Comparison of ENCODE assay signal across 12 cellular contexts in the genomic region with DNA sequence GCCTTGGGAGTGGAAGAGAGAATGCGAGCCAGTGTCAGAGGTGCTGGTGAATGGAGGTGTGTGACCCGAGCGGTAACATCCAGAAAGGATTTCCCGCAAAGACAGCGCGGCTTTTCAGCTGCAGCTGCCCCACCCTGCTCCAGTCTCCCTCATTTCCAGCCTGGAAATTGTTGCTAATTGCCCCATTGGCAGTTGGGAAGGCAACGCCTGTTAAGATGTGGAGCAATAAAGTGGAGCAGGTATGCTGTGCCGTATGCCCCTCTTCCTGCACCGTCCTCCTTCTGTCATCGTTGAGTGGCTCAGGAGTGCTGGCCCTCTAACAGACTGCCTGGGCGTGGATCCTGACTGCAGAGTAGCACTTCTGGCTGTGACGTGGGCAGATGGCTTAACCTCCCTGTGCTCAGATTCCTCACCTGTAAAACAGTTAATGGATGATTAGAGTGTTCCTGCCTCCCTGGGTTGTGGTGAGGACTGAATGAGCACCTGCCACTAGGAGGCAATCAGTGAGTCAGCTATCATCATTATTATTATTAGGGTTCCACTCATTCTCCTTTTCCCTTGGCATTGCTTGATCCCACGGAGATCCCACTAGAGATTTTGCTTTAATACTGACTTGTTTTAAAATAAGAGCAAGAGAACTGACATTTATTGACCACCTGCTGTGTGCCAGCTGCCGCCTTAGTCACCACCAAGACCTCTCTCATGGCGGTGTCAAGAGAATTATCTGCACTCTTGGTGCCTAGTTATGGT. TPM values are rescaled to one million over a fixed set of nuclear protein-coding genes. Genes with fewer than 3 reads are reported as not detected.
DNase-seq lines count a peak whose midpoint lies in the region; ATAC-seq and TF ChIP-seq lines count a peak whose summit lies in the region.
"Had no signal": no experiment of that assay in that cellular context is flagged by ENCODE, and none has a peak within 500 bp of the region (broad histone marks: within the 10 kb centered on the region; RNA-seq: fewer than 3 reads in every experiment).

No MANE protein-coding gene starts in this region.

- peaks cover 15 to 18% of the 10 kb centered on the region in 2 donors for H3K4me1 ChIP-seq in lung (ENCODE audit: control insufficient read depth in 2 of 2, insufficient read depth in 2 of 2, low read length in 2 of 2)

- 88 to 90% methylated on average over 15 of the region's 15 CpGs for WGBS in lung, 2 donors

- TF ChIP-seq CTCF in Calu3 (IDR thresholded peaks at IDR 0.05; ENCODE audit: unreplicated experiment) = no peak
- no peak for TF ChIP-seq CTCF in lung (IDR thresholded peaks at IDR 0.05; ENCODE audit: control extremely low read depth, extremely low read depth)

- DNase-seq in Calu3 (peak; percentile 13), NCI-H187 (lab: John Stamatoyannopoulos, UW) (peak; percentile 83 to 92), lung (ENCODE audit: low spot score) (peak; percentile 55), GM19240 (ENCODE audit: insufficient read length, low spot score) (no peak), T-helper 2 cell (no peak), SHP77 treated with DMSO at 0.1 percent for 48 hours (lab: John Stamatoyannopoulos, UW) (no peak)
- no peak for DNase-seq in activated CD4-positive, alpha-beta T cell treated with anti-CD3 and anti-CD28 coated beads, Interleukin-2, amount 50 U/mL, for 1 hour
- DNase-seq: NCI-H526 treated with DMSO at 0.1 percent for 48 hours, testis had no signal

- peaks cover 22% of the 10 kb centered on the region for H3K4me1 Mint-ChIP-seq in Calu3 (ENCODE audit: low read depth, unreplicated experiment)

- H3K27me3 ChIP-seq in lung (ENCODE audit: control insufficient read depth, insufficient read depth) = no peaks in the 10 kb centered on the region
- H3K27me3 ChIP-seq: testis had no signal

- ATAC-seq in lung (ENCODE audit: insufficient read depth, low FRiP score) = peak; percentile 49

- peaks cover 14% of the 10 kb centered on the region for H3K36me3 Mint-ChIP-seq in Calu3 (ENCODE audit: insufficient read depth, unreplicated experiment)

- no peaks in the 10 kb centered on the region for H3K9me3 Mint-ChIP-seq in Calu3 (ENCODE audit: low read depth, unreplicated experiment)

- H3K27ac Mint-ChIP-seq in Calu3 (ENCODE audit: unreplicated experiment) = no peak overlapping the region
- H3K27ac Mint-ChIP-seq: B cell had no signal

- no peaks in the 10 kb centered on the region for H3K9me3 ChIP-seq in lung (ENCODE audit: control insufficient read depth in 2 of 2, insufficient read depth in 1 of 2, low read length in 1 of 2)
- H3K9me3 ChIP-seq: testis had no signal

- no peaks in the 10 kb centered on the region for H3K27me3 Mint-ChIP-seq in Calu3 (ENCODE audit: unreplicated experiment)
- H3K27me3 Mint-ChIP-seq: B cell had no signal

- no TSS peak for BruUV-seq in Calu3 (replicated peaks; lab: Mats Ljungman, UMichigan)

- H3K27ac ChIP-seq in angular gyrus (ENCODE audit: low read depth, low read length) (peak overlapping the region; percentile 2), lung (ENCODE audit: low read depth in 1 of 2, low read length in 1 of 2) (no peak overlapping the region)
- H3K27ac ChIP-seq: parathyroid adenoma, testis had no signal

- no peak overlapping the region for H3K4me3 Mint-ChIP-seq in Calu3 (ENCODE audit: low read depth, unreplicated experiment)
- H3K4me3 Mint-ChIP-seq: B cell had no signal

- intact Hi-C loops in Calu3 (cut with micrococcal nuclease; ENCODE audit: unreplicated experiment) = no loop called here

- H3K4me3 ChIP-seq in lung = no peak overlapping the region
- H3K4me3 ChIP-seq: testis had no signal

- CTCF ChIA-PET in Calu3 (lab: Charles Lee) = interaction anchor here (0.7 to 1.4 kb wide), 4 partner anchors 9 to 1810 kb away, joined by 3 to 9 read pairs (median 4); partner anchors contain the start of gene ARFGEF2

- H3K36me3 ChIP-seq in lung (ENCODE audit: control insufficient read depth in 2 of 2, insufficient read depth in 2 of 2, low read length in 2 of 2) = no peaks in the 10 kb centered on the region

RNA-seq across cellular contexts. Expression of gene ARFGEF2, which starts 11.7 kb away (rescaled TPM):
- 55.0 and 59.2 TPM in 2 replicates for total RNA-seq in Calu3 (2022)
- 10 to 100 TPM; 29.1 to 35.1 TPM for total RNA-seq in lung
- 10 to 100 TPM in 1 of 2 donors, 1 to 10 TPM in 1; 7.4 to 11.2 TPM for polyA plus RNA-seq in lung

Comparison
In these comparisons a context has a peak if more than half of its experiments do, and no peak if none do; other contexts are left out.
1. DNase-seq: peak in Calu3 (single experiment), NCI-H187 (2 of 2) and lung (single experiment); none in activated CD4-positive, alpha-beta T cell treated with anti-CD3 and anti-CD28 coated beads, Interleukin-2, amount 50 U/mL, for 1 hour (single experiment), GM19240 (single experiment), T-helper 2 cell (0 of 5) and SHP77 treated with DMSO at 0.1 percent for 48 hours (single experiment).